In genomic region chr9:129908846-129909245, GRCh38 we compare ENCODE assay signal across 22 cellular contexts.
DNase-seq lines count a peak whose midpoint lies in the region; ATAC-seq and TF ChIP-seq lines count a peak whose summit lies in the region.
"Had no signal": no experiment of that assay in that cellular context is flagged by ENCODE, and none has a peak within 500 bp of the region (broad histone marks: within the 10 kb centered on the region; RNA-seq: fewer than 3 reads in every experiment).

No MANE protein-coding gene starts in this region.

- H3K27ac ChIP-seq in CD4-positive, alpha-beta memory T cell (ENCODE audit: low read depth, low read length) = no peak overlapping the region
- H3K27ac ChIP-seq in HEK293 (ENCODE audit: extremely low read depth, low read depth, low read length) (no peak overlapping the region), esophagus squamous epithelium (no peak overlapping the region)
- H3K27ac ChIP-seq: left ventricle myocardium inferior, Peyer's patch, SJSA1 had no signal

- CTCF ChIA-PET in CD4-positive, alpha-beta memory T cell (lab: Charles Lee; ENCODE audit: partially characterized antibody) = interaction anchor here (1.0 kb wide), 1 partner anchor 125 kb away, joined by 4 read pairs; no protein-coding TSS in a partner anchor
- CTCF ChIA-PET in HEK293 (lab: Yijun Ruan, JAX) = no interaction called here
- CTCF ChIA-PET in activated CD8-positive, alpha-beta T cell treated with anti-CD3 and anti-CD28 coated beads for 36 hours (lab: Charles Lee) = interaction anchor here (1.9 kb wide), 1 partner anchor 12 kb away, joined by 4 read pairs; no protein-coding TSS in a partner anchor

- peaks cover 37% of the 10 kb centered on the region for H3K36me3 ChIP-seq in CD4-positive, alpha-beta memory T cell (ENCODE audit: insufficient read depth, low read length)
- H3K36me3 ChIP-seq in HEK293 (ENCODE audit: control insufficient read depth in 2 of 2, insufficient read depth in 1 of 2, low read length in 2 of 2) (peaks cover 3 to 24% of the 10 kb centered on the region in 2 experiments; a peak in 2 of 3 replicates), esophagus squamous epithelium (peaks cover 0 to 82% (median 19%) of the 10 kb centered on the region in 3 donors)

- ATAC-seq in activated CD8-positive, alpha-beta T cell treated with anti-CD3 and anti-CD28 coated beads for 36 hours = no peak
- no peak for ATAC-seq in GM18517 (IDR thresholded peaks at IDR 0.05; ENCODE audit: unreplicated experiment)
- ATAC-seq: activated CD8-positive, alpha-beta memory T cell treated with anti-CD3 and anti-CD28 coated beads, Interleukin-2, amount 10 ng/mL, durations not matched to agents 7 days and 5 days had no signal

- TF ChIP-seq CTCF in HEK293 (tag by site-specific recombination; IDR thresholded peaks at IDR 0.05) (no peak), glutamatergic neuron (IDR thresholded peaks at IDR 0.05; ENCODE audit: partially characterized antibody, unreplicated experiment) (no peak), esophagus squamous epithelium (IDR thresholded peaks at IDR 0.05) (no peak)
- TF ChIP-seq CTCF in activated CD8-positive, alpha-beta T cell treated with anti-CD3 and anti-CD28 coated beads for 36 hours (IDR thresholded peaks at IDR 0.05) = no peak

- H3K4me3 Mint-ChIP-seq in CD4-positive, alpha-beta memory T cell = no peak overlapping the region
- no peak overlapping the region for H3K4me3 Mint-ChIP-seq in activated CD8-positive, alpha-beta T cell treated with anti-CD3 and anti-CD28 coated beads for 36 hours
- peak overlapping the region; percentile 28 for H3K4me3 Mint-ChIP-seq in glutamatergic neuron (ENCODE audit: unreplicated experiment)
- H3K4me3 Mint-ChIP-seq: activated CD8-positive, alpha-beta memory T cell treated with anti-CD3 and anti-CD28 coated beads, Interleukin-2, amount 10 ng/mL, durations not matched to agents 7 days and 5 days; CD4-positive, alpha-beta T cell; immature natural killer cell; mesothelial cell of epicardium; T-helper 1 cell treated with Interleukin-12 subunit alpha and Interleukin-12 subunit beta and Interleukin-4 antibody, amounts not matched to agents 30 μg/mL and 1 μg/mL, for 36 hours had no signal

- H3K4me1 Mint-ChIP-seq in CD4-positive, alpha-beta memory T cell = peaks cover 16 to 28% (median 23%) of the 10 kb centered on the region in 4 donors
- peaks cover 27% of the 10 kb centered on the region for H3K4me1 Mint-ChIP-seq in activated CD8-positive, alpha-beta T cell treated with anti-CD3 and anti-CD28 coated beads for 36 hours (ENCODE audit: low read depth)
- H3K4me1 Mint-ChIP-seq in glutamatergic neuron (ENCODE audit: low read depth, unreplicated experiment) = peaks cover 10% of the 10 kb centered on the region

- H3K9me3 Mint-ChIP-seq in CD4-positive, alpha-beta memory T cell = peaks cover 0 to 2% (median 0%) of the 10 kb centered on the region in 8 donors
- no peaks in the 10 kb centered on the region for H3K9me3 Mint-ChIP-seq in activated CD8-positive, alpha-beta T cell treated with anti-CD3 and anti-CD28 coated beads for 36 hours
- peaks cover 3% of the 10 kb centered on the region for H3K9me3 Mint-ChIP-seq in glutamatergic neuron (ENCODE audit: unreplicated experiment)
- H3K9me3 Mint-ChIP-seq: CD4-positive, alpha-beta T cell; immature natural killer cell; mesothelial cell of epicardium; T-helper 1 cell treated with Interleukin-12 subunit alpha and Interleukin-12 subunit beta and Interleukin-4 antibody, amounts not matched to agents 30 μg/mL and 1 μg/mL, for 36 hours had no signal

- peak overlapping the region in 5 of 7 donors; percentile 25 to 68 (median 42) for H3K27ac Mint-ChIP-seq in CD4-positive, alpha-beta memory T cell
- peak overlapping the region; percentile 36 for H3K27ac Mint-ChIP-seq in activated CD8-positive, alpha-beta T cell treated with anti-CD3 and anti-CD28 coated beads for 36 hours
- peak overlapping the region; percentile 33 for H3K27ac Mint-ChIP-seq in glutamatergic neuron (ENCODE audit: unreplicated experiment)
- H3K27ac Mint-ChIP-seq: activated CD8-positive, alpha-beta memory T cell treated with anti-CD3 and anti-CD28 coated beads, Interleukin-2, amount 10 ng/mL, durations not matched to agents 7 days and 5 days; progenitor cell of endocrine pancreas had no signal

- no peaks in the 10 kb centered on the region for H3K27me3 Mint-ChIP-seq in CD4-positive, alpha-beta memory T cell
- no peaks in the 10 kb centered on the region for H3K27me3 Mint-ChIP-seq in activated CD8-positive, alpha-beta T cell treated with anti-CD3 and anti-CD28 coated beads for 36 hours
- peaks cover 2% of the 10 kb centered on the region for H3K27me3 Mint-ChIP-seq in glutamatergic neuron (ENCODE audit: unreplicated experiment)
- H3K27me3 Mint-ChIP-seq: activated CD8-positive, alpha-beta memory T cell treated with anti-CD3 and anti-CD28 coated beads, Interleukin-2, amount 10 ng/mL, durations not matched to agents 7 days and 5 days; CD4-positive, alpha-beta T cell; progenitor cell of endocrine pancreas had no signal

- H3K9me3 ChIP-seq in CD4-positive, alpha-beta memory T cell (ENCODE audit: control insufficient read depth in 1 of 2, low read length in 2 of 2) = no peaks in the 10 kb centered on the region
- no peaks in the 10 kb centered on the region for H3K9me3 ChIP-seq in HEK293 (ENCODE audit: control insufficient read depth, insufficient read depth, low read depth, low read length)
- no peaks in the 10 kb centered on the region for H3K9me3 ChIP-seq in esophagus squamous epithelium
- H3K9me3 ChIP-seq: left ventricle myocardium inferior, Peyer's patch, SJSA1 had no signal

- H3K27me3 ChIP-seq in CD4-positive, alpha-beta memory T cell (ENCODE audit: insufficient read depth, low read length) = no peaks in the 10 kb centered on the region
- H3K27me3 ChIP-seq in esophagus squamous epithelium = no peaks in the 10 kb centered on the region
- H3K27me3 ChIP-seq: Peyer's patch, SJSA1 had no signal

- intact Hi-C loops in CD4-positive, alpha-beta memory T cell (cut with micrococcal nuclease) = no loop called here
- intact Hi-C loops in activated CD8-positive, alpha-beta T cell treated with anti-CD3 and anti-CD28 coated beads for 36 hours (cut with micrococcal nuclease) = no loop called here
- intact Hi-C loops in esophagus squamous epithelium (cut with DNase I) = no loop called here

- WGBS in esophagus squamous epithelium, 2 donors = 81 to 83% methylated on average over 3 of the region's 3 CpGs

- POLR2A ChIA-PET in CD4-positive, alpha-beta memory T cell (lab: Charles Lee; ENCODE audit: partially characterized antibody) = no interaction called here
- POLR2A ChIA-PET in HEK293 (lab: Yijun Ruan, JAX) = interaction anchor here (0.7 kb wide), 1 partner anchor 125 kb away, joined by 3 read pairs; no protein-coding TSS in a partner anchor
- POLR2A ChIA-PET in activated CD8-positive, alpha-beta T cell treated with anti-CD3 and anti-CD28 coated beads for 36 hours (lab: Charles Lee) = interaction anchor here (1.4 to 2.1 kb wide), 2 partner anchors 16 to 24 kb away, joined by 3 to 5 read pairs; no protein-coding TSS in a partner anchor

- no peaks in the 10 kb centered on the region for H3K4me1 ChIP-seq in CD4-positive, alpha-beta memory T cell (ENCODE audit: insufficient read depth, low read length)
- H3K4me1 ChIP-seq in HEK293 (ENCODE audit: control insufficient read depth, insufficient read depth, low read length) = no peaks in the 10 kb centered on the region
- peaks cover 0 to 20% (median 6%) of the 10 kb centered on the region in 3 donors for H3K4me1 ChIP-seq in esophagus squamous epithelium
- H3K4me1 ChIP-seq: left ventricle myocardium inferior, Peyer's patch had no signal

- H3K4me3 ChIP-seq in CD4-positive, alpha-beta memory T cell (ENCODE audit: low read length in 2 of 2) = no peak overlapping the region
- H3K4me3 ChIP-seq in HEK293 (ENCODE audit: low read depth, low read length) (no peak overlapping the region), esophagus squamous epithelium (no peak overlapping the region)
- H3K4me3 ChIP-seq: left ventricle myocardium inferior, Peyer's patch, SJSA1 had no signal

- no peak for TF ChIP-seq POLR2A in esophagus squamous epithelium (IDR thresholded peaks at IDR 0.05)

- peak in 1 of 5 donors; percentile 2 for DNase-seq in CD4-positive, alpha-beta memory T cell
- DNase-seq in activated CD8-positive, alpha-beta T cell treated with anti-CD3 and anti-CD28 coated beads for 36 hours = no peak
- DNase-seq in glutamatergic neuron (no peak), esophagus squamous epithelium (lab: John Stamatoyannopoulos, UW) (no peak), NCI-H2107 (lab: John Stamatoyannopoulos, UW) (no peak)
- DNase-seq: activated CD8-positive, alpha-beta memory T cell treated with anti-CD3 and anti-CD28 coated beads, Interleukin-2, amount 10 ng/mL, durations not matched to agents 7 days and 5 days; activated gamma-delta T cell; CD4-positive, alpha-beta T cell; DMS153; GF-D8; immature natural killer cell; left ventricle myocardium inferior; NCI-H1105 treated with DMSO at 0.1 percent for 48 hours; NCI-H2081; NCI-H510A had no signal

- H3K36me3 Mint-ChIP-seq in CD4-positive, alpha-beta memory T cell = peaks cover 46 to 68% of the 10 kb centered on the region in 2 donors
- H3K36me3 Mint-ChIP-seq in activated CD8-positive, alpha-beta T cell treated with anti-CD3 and anti-CD28 coated beads for 36 hours (ENCODE audit: low read depth) = peaks cover 63% of the 10 kb centered on the region
- H3K36me3 Mint-ChIP-seq in glutamatergic neuron (ENCODE audit: unreplicated experiment) = no peaks in the 10 kb centered on the region

TF ChIP-seq in HEK293, 187 proteins besides CTCF, POLR2A, EP300 and RAD21:
- TF ChIP-seq ZIC2 (tag by site-specific recombination; IDR thresholded peaks at IDR 0.05) (0 out of 2 replicates have a peak, but pooled peaks have one; percentile 32), KLF7 (tag by site-specific recombination; IDR thresholded peaks at IDR 0.05; ENCODE audit: borderline replicate concordance) (no peak)
TF ChIP-seq in HEK293: peak in this region for 1.
